ENCODE assay signal across 8 cellular contexts in genomic region chr6:142746524-142746923, GRCh38.
DNase-seq lines count a peak whose midpoint lies in the region; ATAC-seq and TF ChIP-seq lines count a peak whose summit lies in the region.

No MANE protein-coding gene starts in this region.

- no peak overlapping the region; the same call in 1 of the 2 replicates for H3K27ac Mint-ChIP-seq in GM23338
- H3K27ac Mint-ChIP-seq in effector memory CD8-positive, alpha-beta T cell, result no peak overlapping the region
- peak overlapping the region in 1 of 10 donors; percentile 24 for H3K27ac Mint-ChIP-seq in naive thymus-derived CD8-positive, alpha-beta T cell
- no peak overlapping the region for H3K27ac Mint-ChIP-seq in activated T-helper 2 cell treated with anti-CD3 and anti-CD28 coated beads, Interferon-gamma antibody, Interleukin-2, Interleukin-4, amounts not matched to agents 10 μg/mL and 5 μg/mL and 100 μg/mL, durations not matched to agents 14 hours and 24 hours and 36 hours

- H3K36me3 ChIP-seq in GM23338 (ENCODE audit: insufficient read depth) (no peaks in the 10 kb centered on the region), SJSA1 (no peaks in the 10 kb centered on the region), ascending aorta (no peaks in the 10 kb centered on the region)

- no peaks in the 10 kb centered on the region for H3K4me1 ChIP-seq in GM23338 (ENCODE audit: insufficient read depth)
- H3K4me1 ChIP-seq in SJSA1 (replicated peaks), result no peaks in the 10 kb centered on the region
- H3K4me1 ChIP-seq in ascending aorta, result no peaks in the 10 kb centered on the region

- H3K4me2 ChIP-seq in GM23338, result no peak overlapping the region

- peak overlapping the region; percentile 63 for H2AFZ ChIP-seq in GM23338

- no peaks in the 10 kb centered on the region for H3K9me3 Mint-ChIP-seq in GM23338
- H3K9me3 Mint-ChIP-seq in effector memory CD8-positive, alpha-beta T cell, result no peaks in the 10 kb centered on the region
- H3K9me3 Mint-ChIP-seq in naive thymus-derived CD8-positive, alpha-beta T cell, result no peaks in the 10 kb centered on the region
- H3K9me3 Mint-ChIP-seq in activated T-helper 2 cell treated with anti-CD3 and anti-CD28 coated beads, Interferon-gamma antibody, Interleukin-2, Interleukin-4, amounts not matched to agents 10 μg/mL and 5 μg/mL and 100 μg/mL, durations not matched to agents 14 hours and 24 hours and 36 hours, result no peaks in the 10 kb centered on the region

- no peaks in the 10 kb centered on the region for H3K27me3 ChIP-seq in GM23338 (ENCODE audit: insufficient read depth)
- no peaks in the 10 kb centered on the region for H3K27me3 ChIP-seq in SJSA1 (replicated peaks)
- H3K27me3 ChIP-seq in ascending aorta, result no peaks in the 10 kb centered on the region

- no peaks in the 10 kb centered on the region for H3K27me3 Mint-ChIP-seq in GM23338 (ENCODE audit: insufficient read depth, low read depth, poor library complexity)
- H3K27me3 Mint-ChIP-seq in effector memory CD8-positive, alpha-beta T cell, result no peaks in the 10 kb centered on the region
- no peaks in the 10 kb centered on the region for H3K27me3 Mint-ChIP-seq in naive thymus-derived CD8-positive, alpha-beta T cell
- peaks cover 11% of the 10 kb centered on the region for H3K27me3 Mint-ChIP-seq in activated T-helper 2 cell treated with anti-CD3 and anti-CD28 coated beads, Interferon-gamma antibody, Interleukin-2, Interleukin-4, amounts not matched to agents 10 μg/mL and 5 μg/mL and 100 μg/mL, durations not matched to agents 14 hours and 24 hours and 36 hours (ENCODE audit: low read depth)

- no peaks in the 10 kb centered on the region for H3K36me3 Mint-ChIP-seq in GM23338 (ENCODE audit: low read depth)
- no peaks in the 10 kb centered on the region for H3K36me3 Mint-ChIP-seq in effector memory CD8-positive, alpha-beta T cell (ENCODE audit: insufficient read depth)
- H3K36me3 Mint-ChIP-seq in naive thymus-derived CD8-positive, alpha-beta T cell, result no peaks in the 10 kb centered on the region
- peaks cover 2% of the 10 kb centered on the region for H3K36me3 Mint-ChIP-seq in activated T-helper 2 cell treated with anti-CD3 and anti-CD28 coated beads, Interferon-gamma antibody, Interleukin-2, Interleukin-4, amounts not matched to agents 10 μg/mL and 5 μg/mL and 100 μg/mL, durations not matched to agents 14 hours and 24 hours and 36 hours (ENCODE audit: low read depth)

- ATAC-seq in GM23338, result peak; percentile 99
- ATAC-seq in effector memory CD8-positive, alpha-beta T cell (replicated peaks), result peak; percentile 59
- peak; percentile 72 to 79 for ATAC-seq in naive thymus-derived CD8-positive, alpha-beta T cell

- H3K9me2 ChIP-seq in GM23338 (ENCODE audit: insufficient read depth), result no peaks in the 10 kb centered on the region; the same call in 1 of the 2 replicates

- POLR2A ChIA-PET in naive thymus-derived CD8-positive, alpha-beta T cell (lab: Charles Lee), result interaction anchor here (0.7 kb wide), 1 partner anchor 197 kb away, joined by 3 read pairs; no protein-coding TSS in a partner anchor

- H3K27ac ChIP-seq in GM23338 (ENCODE audit: low read depth) (no peak overlapping the region), SJSA1 (no peak overlapping the region), ascending aorta (no peak overlapping the region)

- H3K9me3 ChIP-seq in SJSA1 (replicated peaks) (no peaks in the 10 kb centered on the region), ascending aorta (no peaks in the 10 kb centered on the region)

- no peaks in the 10 kb centered on the region for H3F3A ChIP-seq in GM23338 (replicated peaks; ENCODE audit: low read depth)

- no peaks in the 10 kb centered on the region for H4K20me1 ChIP-seq in GM23338 (replicated peaks; ENCODE audit: insufficient read depth)

- intact Hi-C loops in ascending aorta (cut with DNase I), result no loop called here
- intact Hi-C loops in activated T-helper 2 cell treated with anti-CD3 and anti-CD28 coated beads, Interferon-gamma antibody, Interleukin-2, Interleukin-4, amounts not matched to agents 10 μg/mL and 5 μg/mL and 100 μg/mL, durations not matched to agents 14 hours and 24 hours and 36 hours (cut with micrococcal nuclease), result loop anchor here (2.0 kb wide), 1 partner anchor 280 kb away; no protein-coding TSS in a partner anchor

- TF ChIP-seq CTCF in GM12864 (IDR thresholded peaks at IDR 0.05; ENCODE audit: low read depth, low read length, missing control alignments) (peak; percentile 55), GM23338 (conservative IDR thresholded peaks at IDR 0.05; ENCODE audit: low read depth in 2 of 2) (peak; percentile 78 to 81), ascending aorta (IDR thresholded peaks at IDR 0.05) (peak in 1 of 3 experiments; percentile 30)

- no peaks in the 10 kb centered on the region; the same call in 1 of the 3 replicates for H3K4me1 Mint-ChIP-seq in GM23338
- H3K4me1 Mint-ChIP-seq in effector memory CD8-positive, alpha-beta T cell (ENCODE audit: low read depth in 2 of 2), result peaks cover 0 to 4% of the 10 kb centered on the region in 2 donors
- H3K4me1 Mint-ChIP-seq in naive thymus-derived CD8-positive, alpha-beta T cell, result peaks cover 10 to 18% (median 13%) of the 10 kb centered on the region in 4 donors
- no peaks in the 10 kb centered on the region for H3K4me1 Mint-ChIP-seq in activated T-helper 2 cell treated with anti-CD3 and anti-CD28 coated beads, Interferon-gamma antibody, Interleukin-2, Interleukin-4, amounts not matched to agents 10 μg/mL and 5 μg/mL and 100 μg/mL, durations not matched to agents 14 hours and 24 hours and 36 hours (ENCODE audit: low read depth)

- no peak overlapping the region for H3K4me3 Mint-ChIP-seq in GM23338
- no peak overlapping the region for H3K4me3 Mint-ChIP-seq in effector memory CD8-positive, alpha-beta T cell
- no peak overlapping the region for H3K4me3 Mint-ChIP-seq in naive thymus-derived CD8-positive, alpha-beta T cell
- no peak overlapping the region for H3K4me3 Mint-ChIP-seq in activated T-helper 2 cell treated with anti-CD3 and anti-CD28 coated beads, Interferon-gamma antibody, Interleukin-2, Interleukin-4, amounts not matched to agents 10 μg/mL and 5 μg/mL and 100 μg/mL, durations not matched to agents 14 hours and 24 hours and 36 hours (ENCODE audit: low read depth)

- peak; percentile 24 for DNase-seq in GM12864 (ENCODE audit: low read depth)
- DNase-seq in GM23338 (ENCODE audit: low spot score), result peak; percentile 87
- DNase-seq in SJSA1 (ENCODE audit: low read depth in 1 of 2, low spot score in 2 of 2), result peak; percentile 38 to 49
- peak; percentile 25 to 39 (median 37) for DNase-seq in effector memory CD8-positive, alpha-beta T cell
- peak in 7 of 10 donors; percentile 25 to 74 (median 43) for DNase-seq in naive thymus-derived CD8-positive, alpha-beta T cell
- no peak for DNase-seq in COLO829 (ENCODE audit: low spot score)
- no peak for DNase-seq in ascending aorta (ENCODE audit: low spot score in 2 of 2)
- DNase-seq in activated T-helper 2 cell treated with anti-CD3 and anti-CD28 coated beads, Interferon-gamma antibody, Interleukin-2, Interleukin-4, amounts not matched to agents 10 μg/mL and 5 μg/mL and 100 μg/mL, durations not matched to agents 14 hours and 24 hours and 36 hours (ENCODE audit: low spot score), result no peak

- H3K4me3 ChIP-seq in GM12864 (ENCODE audit: low read depth, low read length) (no peak overlapping the region), GM23338 (no peak overlapping the region), SJSA1 (no peak overlapping the region), ascending aorta (no peak overlapping the region)

- no peaks in the 10 kb centered on the region for H3K79me2 ChIP-seq in GM23338 (replicated peaks; ENCODE audit: insufficient read depth)

TF ChIP-seq in GM23338, 12 proteins besides CTCF, POLR2A, EP300 and RAD21 (continues in another document):
- TF ChIP-seq NANOG (IDR thresholded peaks at IDR 0.05; ENCODE audit: borderline replicate concordance), result no peak

Comparison
In these comparisons a context has a peak if more than half of its experiments do, and no peak if none do; other contexts are left out.
1. DNase-seq: peak in GM12864 (single experiment), GM23338 (single experiment), SJSA1 (2 of 2), effector memory CD8-positive, alpha-beta T cell (3 of 3) and naive thymus-derived CD8-positive, alpha-beta T cell (7 of 10); none in COLO829 (single experiment), ascending aorta (0 of 2) and activated T-helper 2 cell treated with anti-CD3 and anti-CD28 coated beads, Interferon-gamma antibody, Interleukin-2, Interleukin-4, amounts not matched to agents 10 μg/mL and 5 μg/mL and 100 μg/mL, durations not matched to agents 14 hours and 24 hours and 36 hours (single experiment).
2. Peak in every context shown above with its lines, with median percentiles within 50 percentile points of each other: ATAC-seq.